ENCODE assay signal across 1 cellular context in the genomic region with DNA sequence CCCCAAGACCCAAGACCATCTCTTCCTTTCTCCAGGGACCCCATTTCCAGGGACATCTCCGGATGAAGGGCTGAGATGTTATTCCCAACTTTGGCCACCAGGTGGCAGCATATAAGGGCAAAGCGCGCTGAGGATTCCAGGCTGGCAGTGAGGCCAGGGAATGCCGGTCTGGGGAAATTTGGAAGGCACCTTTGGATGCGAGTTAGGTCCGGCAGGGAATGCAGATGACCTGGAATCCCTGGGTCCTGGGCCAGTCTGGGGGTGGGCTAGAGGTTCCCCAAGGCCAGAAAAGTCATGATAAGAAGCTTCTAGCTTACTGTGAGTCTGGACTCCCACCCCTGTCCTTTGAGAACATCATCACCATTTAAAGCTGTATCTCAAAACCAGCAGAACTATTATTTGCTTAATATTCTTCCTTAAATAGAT.
A peak's percentile ranks its signal among the peaks of the same experiment; 100 is the strongest.
TF ChIP-seq lines count a peak whose summit lies in the region.

No MANE protein-coding gene starts in this region.

TF ChIP-seq in HepG2, 621 proteins besides CTCF, POLR2A, EP300 and RAD21 (continued from another document):
- TF ChIP-seq XRCC5 (optimal IDR thresholded peaks at IDR 0.05; ENCODE audit: low read length) (peak; percentile 40), TFDP2 (CRISPR knock-in tag; IDR thresholded peaks at IDR 0.05) (no peak), SOX5 (CRISPR knock-in tag; IDR thresholded peaks at IDR 0.05; ENCODE audit: borderline replicate concordance) (0 out of 2 replicates have a peak, but pooled peaks have one; percentile 14), ZNF331 (CRISPR knock-in tag; IDR thresholded peaks at IDR 0.05) (0 out of 2 replicates have a peak, but pooled peaks have one; percentile 34), HNRNPL (IDR thresholded peaks at IDR 0.05; ENCODE audit: low read depth, low read length) (0 out of 2 replicates have a peak, but pooled peaks have one; percentile 49), SOX13 (IDR thresholded peaks at IDR 0.05) (no peak), SOX13 (CRISPR knock-in tag; conservative IDR thresholded peaks at IDR 0.05 in 1 of 2, IDR thresholded peaks at IDR 0.05 in 1 of 2) (peak in 1 of 2 experiments; percentile 12; a peak in 1 of 4 replicates), STAG1 (CRISPR knock-in tag; IDR thresholded peaks at IDR 0.05) (peak; percentile 80), ATF3 (CRISPR knock-in tag; IDR thresholded peaks at IDR 0.05) (no peak), HDAC1 (CRISPR knock-in tag; IDR thresholded peaks at IDR 0.05) (no peak), ZSCAN20 (CRISPR knock-in tag; IDR thresholded peaks at IDR 0.05; ENCODE audit: borderline replicate concordance) (0 out of 2 replicates have a peak, but pooled peaks have one; percentile 57), KDM2A (CRISPR knock-in tag; IDR thresholded peaks at IDR 0.05; ENCODE audit: borderline replicate concordance, low read depth) (peak; percentile 74; the same call in 1 of the 2 replicates), SSRP1 (CRISPR knock-in tag; IDR thresholded peaks at IDR 0.05) (0 out of 2 replicates have a peak, but pooled peaks have one; percentile 64), MYC (CRISPR knock-in tag; IDR thresholded peaks at IDR 0.05; ENCODE audit: borderline replicate concordance) (peak; percentile 35; the same call in 1 of the 2 replicates), PCBP1 (IDR thresholded peaks at IDR 0.05; ENCODE audit: borderline replicate concordance, low read depth, low read length) (no peak), PRPF4 (IDR thresholded peaks at IDR 0.05; ENCODE audit: low read depth, low read length, poor library complexity, severe bottlenecking) (no peak), ZNF569 (CRISPR knock-in tag; IDR thresholded peaks at IDR 0.05; ENCODE audit: borderline replicate concordance) (no peak; the same call in 1 of the 2 replicates), SAP130 (CRISPR knock-in tag; IDR thresholded peaks at IDR 0.05; ENCODE audit: low read depth) (peak; percentile 26; the same call in 1 of the 2 replicates), TARDBP (CRISPR knock-in tag; IDR thresholded peaks at IDR 0.05) (0 out of 2 replicates have a peak, but pooled peaks have one; percentile 58), ZNF792 (CRISPR knock-in tag; IDR thresholded peaks at IDR 0.05) (no peak)
